Comparison of ENCODE assay signal across 8 cellular contexts in the genomic region with DNA sequence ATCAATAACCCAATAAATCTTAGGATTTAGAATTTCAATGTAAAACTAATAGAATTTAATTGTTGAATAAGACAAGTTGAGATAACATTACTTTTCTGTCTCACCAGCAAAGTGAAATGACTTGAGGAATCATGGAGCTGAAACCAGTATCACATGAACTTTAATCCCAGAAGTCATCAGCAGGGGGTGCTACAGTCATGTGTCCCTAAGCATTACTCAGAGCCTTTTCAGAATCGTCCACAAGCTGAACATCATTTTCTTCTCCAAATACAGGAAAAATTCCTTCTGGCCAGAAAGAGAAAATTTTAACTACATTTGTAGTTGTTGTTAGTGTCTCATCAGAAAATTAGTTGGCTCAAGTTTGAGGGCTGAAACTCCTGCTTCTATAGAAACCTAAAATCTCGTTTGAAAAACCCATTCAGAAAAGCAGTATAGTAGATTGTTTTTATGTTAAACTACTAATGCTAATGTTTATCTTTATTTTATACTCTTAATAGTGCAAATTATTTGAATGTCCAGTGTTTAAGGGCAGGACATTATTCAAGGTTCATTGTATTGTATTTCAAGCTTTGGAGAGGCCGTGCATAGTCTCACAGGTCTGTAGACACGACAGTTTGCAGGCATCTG.
DNase-seq lines count a peak whose midpoint lies in the region; ATAC-seq and TF ChIP-seq lines count a peak whose summit lies in the region.

No MANE protein-coding gene starts in this region.

- ATAC-seq in GM19351 (IDR thresholded peaks at IDR 0.05; ENCODE audit: unreplicated experiment), result peak; percentile 80

- no peak overlapping the region for H3K4me3 ChIP-seq in fibroblast of mammary gland (ENCODE audit: control insufficient read depth, low read depth, low read length)

- peak; percentile 79 for TF ChIP-seq CTCF in fibroblast of mammary gland (conservative IDR thresholded peaks at IDR 0.05; ENCODE audit: control insufficient read depth, insufficient read depth, low read depth, low read length)

- DNase-seq in NCI-H187 treated with DMSO at 0.1 percent for 48 hours (lab: John Stamatoyannopoulos, UW) (peak; percentile 1), NCI-H187 (lab: John Stamatoyannopoulos, UW) (no peak), HT-29 (ENCODE audit: low spot score) (peak; percentile 82), RPMI7951 (ENCODE audit: low read depth) (peak; percentile 57), fibroblast of mammary gland (ENCODE audit: low read depth) (peak; percentile 82), pulmonary artery endothelial cell (ENCODE audit: low read depth, low spot score) (peak; percentile 30), T-helper 9 cell (no peak)

Comparison
In these comparisons a context has a peak if more than half of its experiments do, and no peak if none do; other contexts are left out.
1. DNase-seq: peak in NCI-H187 treated with DMSO at 0.1 percent for 48 hours (single experiment), HT-29 (single experiment), RPMI7951 (single experiment), fibroblast of mammary gland (single experiment) and pulmonary artery endothelial cell (single experiment); none in NCI-H187 (0 of 2) and T-helper 9 cell (single experiment).